Comparison of ENCODE assay signal across 12 cellular contexts in genomic region chr2:144937899-144938298, GRCh38.
DNase-seq lines count a peak whose midpoint lies in the region; ATAC-seq and TF ChIP-seq lines count a peak whose summit lies in the region.
"Had no signal": no experiment of that assay in that cellular context is flagged by ENCODE, and none has a peak within 500 bp of the region (broad histone marks: within the 10 kb centered on the region; RNA-seq: fewer than 3 reads in every experiment).

No MANE protein-coding gene starts in this region.

- no peak for ATAC-seq in GM21381 (IDR thresholded peaks at IDR 0.05; ENCODE audit: unreplicated experiment)
- no peak for ATAC-seq in CD8-positive, alpha-beta T cell
- ATAC-seq: activated CD8-positive, alpha-beta T cell treated with anti-CD3 and anti-CD28 coated beads, Interleukin-2, amount 10 ng/mL, durations not matched to agents 7 days and 5 days had no signal

- no peak overlapping the region for H3K27ac Mint-ChIP-seq in CD8-positive, alpha-beta T cell
- H3K27ac Mint-ChIP-seq: activated CD8-positive, alpha-beta T cell treated with anti-CD3 and anti-CD28 coated beads, Interleukin-2, amount 10 ng/mL, durations not matched to agents 7 days and 5 days; stimulated activated naive CD8-positive, alpha-beta T cell treated with anti-CD3 and anti-CD28 coated beads, Interleukin-15, Interleukin-2, amounts not matched to agents 100 ng/mL and 50 ng/mL, for 24 hours had no signal

- H3K9me3 Mint-ChIP-seq in CD8-positive, alpha-beta T cell, result no peaks in the 10 kb centered on the region
- H3K9me3 Mint-ChIP-seq: stimulated activated naive CD8-positive, alpha-beta T cell treated with anti-CD3 and anti-CD28 coated beads, Interleukin-15, Interleukin-2, amounts not matched to agents 100 ng/mL and 50 ng/mL, for 24 hours had no signal

- intact Hi-C loops in CD8-positive, alpha-beta T cell (cut with DNase I, micrococcal nuclease), result no loop called here

- H3K4me1 ChIP-seq in CD8-positive, alpha-beta T cell (ENCODE audit: insufficient read depth, low read length), result no peaks in the 10 kb centered on the region

- H3K4me3 ChIP-seq in CD8-positive, alpha-beta T cell (ENCODE audit: low read depth, low read length), result no peak overlapping the region

- H3K9me3 ChIP-seq in CD8-positive, alpha-beta T cell (ENCODE audit: low read length), result no peaks in the 10 kb centered on the region

- CTCF ChIA-PET in CD8-positive, alpha-beta T cell (lab: Charles Lee), result no interaction called here

- H3K4me1 Mint-ChIP-seq in CD8-positive, alpha-beta T cell (ENCODE audit: low read depth), result no peaks in the 10 kb centered on the region

- H3K36me3 Mint-ChIP-seq in CD8-positive, alpha-beta T cell, result no peaks in the 10 kb centered on the region

- H3K27me3 ChIP-seq in CD8-positive, alpha-beta T cell (ENCODE audit: insufficient read depth, low read length), result no peaks in the 10 kb centered on the region

- TF ChIP-seq CTCF in CD8-positive, alpha-beta T cell (IDR thresholded peaks at IDR 0.05), result no peak

- DNase-seq in NCI-H460 (ENCODE audit: extremely low read depth, low read depth), result peak; percentile 55
- peak; percentile 11 for DNase-seq in dermis blood vessel endothelial cell
- DNase-seq in medulla oblongata (ENCODE audit: extremely low spot score), result peak; percentile 51
- DNase-seq in superior temporal gyrus (ENCODE audit: extremely low spot score), result peak; percentile 47
- no peak for DNase-seq in NCI-H1048 (lab: John Stamatoyannopoulos, UW)
- no peak for DNase-seq in activated CD4-positive, alpha-beta T cell treated with anti-CD3 and anti-CD28 coated beads for 1 hour
- DNase-seq in CD8-positive, alpha-beta T cell, result no peak
- DNase-seq: activated CD8-positive, alpha-beta T cell treated with anti-CD3 and anti-CD28 coated beads, Interleukin-2, amount 10 ng/mL, durations not matched to agents 7 days and 5 days; central memory CD4-positive, alpha-beta T cell; NCI-H1436 treated with DMSO at 0.1 percent for 48 hours had no signal

- H3K27me3 Mint-ChIP-seq in CD8-positive, alpha-beta T cell (ENCODE audit: low read depth), result no peaks in the 10 kb centered on the region
- H3K27me3 Mint-ChIP-seq: stimulated activated naive CD8-positive, alpha-beta T cell treated with anti-CD3 and anti-CD28 coated beads, Interleukin-15, Interleukin-2, amounts not matched to agents 100 ng/mL and 50 ng/mL, for 24 hours had no signal

- POLR2A ChIA-PET in CD8-positive, alpha-beta T cell (lab: Charles Lee), result no interaction called here

- no peak overlapping the region for H3K4me3 Mint-ChIP-seq in CD8-positive, alpha-beta T cell
- H3K4me3 Mint-ChIP-seq: activated CD8-positive, alpha-beta T cell treated with anti-CD3 and anti-CD28 coated beads, Interleukin-2, amount 10 ng/mL, durations not matched to agents 7 days and 5 days; stimulated activated naive CD8-positive, alpha-beta T cell treated with anti-CD3 and anti-CD28 coated beads, Interleukin-15, Interleukin-2, amounts not matched to agents 100 ng/mL and 50 ng/mL, for 24 hours had no signal

- H3K36me3 ChIP-seq in CD8-positive, alpha-beta T cell (ENCODE audit: insufficient read depth, low read length), result no peaks in the 10 kb centered on the region

- H3K27ac ChIP-seq in CD8-positive, alpha-beta T cell (ENCODE audit: low read depth, low read length), result no peak overlapping the region

Comparison
In these comparisons a context has a peak if more than half of its experiments do, and no peak if none do; other contexts are left out.
1. DNase-seq: peak in NCI-H460 (single experiment), dermis blood vessel endothelial cell (single experiment), medulla oblongata (single experiment) and superior temporal gyrus (single experiment); none in NCI-H1048 (single experiment), activated CD4-positive, alpha-beta T cell treated with anti-CD3 and anti-CD28 coated beads for 1 hour (single experiment) and CD8-positive, alpha-beta T cell (0 of 7).